In the genomic region with DNA sequence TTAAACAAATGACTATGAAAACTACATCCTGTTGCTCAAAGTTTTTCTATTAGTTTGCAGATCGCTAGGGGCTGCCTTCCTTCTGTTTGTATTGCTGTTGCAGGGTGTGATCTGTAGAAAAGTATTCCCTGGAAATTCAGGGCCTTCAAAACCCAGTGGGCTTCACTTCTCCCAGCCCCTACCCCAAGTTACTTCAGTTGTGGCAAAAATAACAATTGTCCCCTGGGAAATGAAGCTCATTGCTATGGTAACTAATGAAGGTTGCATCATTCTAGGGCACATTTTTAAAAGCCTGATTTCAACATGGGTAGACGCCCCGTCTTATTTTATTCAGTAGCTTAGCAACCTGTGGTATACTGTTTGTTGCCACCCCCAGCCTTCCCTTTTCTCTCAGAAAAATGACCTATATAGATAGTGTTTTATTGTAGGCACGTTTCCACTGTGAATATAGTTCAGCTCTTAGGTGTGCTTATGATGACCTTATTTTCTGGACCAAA, we compare ENCODE assay signal across 8 cellular contexts.
DNase-seq lines count a peak whose midpoint lies in the region; ATAC-seq and TF ChIP-seq lines count a peak whose summit lies in the region.

No MANE protein-coding gene starts in this region.

- H3K27me3 Mint-ChIP-seq in activated CD4-positive, alpha-beta T cell treated with anti-CD3 and anti-CD28 coated beads, Interleukin-2, amount 10 ng/mL, durations not matched to agents 24 days and 14 days: no peaks in the 10 kb centered on the region

- no peak overlapping the region for H3K14ac ChIP-seq in mesenchymal stem cell (ENCODE audit: low read length in 2 of 2)

- no peaks in the 10 kb centered on the region for H3K27me3 ChIP-seq in mesenchymal stem cell (ENCODE audit: control insufficient read depth in 1 of 2, insufficient read depth in 1 of 2, low read length in 2 of 2)
- no peaks in the 10 kb centered on the region for H3K27me3 ChIP-seq in H7 (ENCODE audit: control insufficient read depth, insufficient read depth, low read length)

- H3K36me3 ChIP-seq in mesenchymal stem cell (ENCODE audit: control insufficient read depth in 1 of 2, insufficient read depth in 2 of 2, low read depth in 1 of 2, low read length in 2 of 2): no peaks in the 10 kb centered on the region
- H3K36me3 ChIP-seq in H7 (replicated peaks; ENCODE audit: control insufficient read depth, insufficient read depth, low read length): no peaks in the 10 kb centered on the region

- no peaks in the 10 kb centered on the region for H3K9me3 Mint-ChIP-seq in activated CD4-positive, alpha-beta T cell treated with anti-CD3 and anti-CD28 coated beads, Interleukin-2, amount 10 ng/mL, durations not matched to agents 24 days and 14 days

- peak; percentile 71 for DNase-seq in activated CD4-positive, alpha-beta T cell treated with anti-CD3 and anti-CD28 coated beads, Interleukin-2, amount 10 ng/mL, durations not matched to agents 24 days and 14 days
- no peak for DNase-seq in activated CD4-positive, alpha-beta T cell treated with anti-CD3 and anti-CD28 coated beads, Interleukin-2, amount 50 U/mL, for 48 hours
- DNase-seq in NOMO-1 treated with DMSO at 0.1 percent for 48 hours (lab: John Stamatoyannopoulos, UW; ENCODE audit: unreplicated experiment): peak; percentile 95
- peak; percentile 93 to 94 for DNase-seq in cardiac fibroblast (ENCODE audit: low read depth in 2 of 2)
- peak; percentile 96 for DNase-seq in mesenchymal stem cell
- no peak for DNase-seq in stimulated activated CD4-positive, alpha-beta T cell treated with anti-CD3 and anti-CD28 coated beads, Interleukin-15, amount 100 ng/mL, for 24 hours
- DNase-seq in H7: no peak

- H3K9ac ChIP-seq in mesenchymal stem cell (ENCODE audit: low read length): peak overlapping the region; percentile 91

- H3K4me3 ChIP-seq in cardiac fibroblast (replicated peaks in 1 of 2; ENCODE audit: low read depth in 2 of 2, low read length in 2 of 2): no peak overlapping the region
- peak overlapping the region in 1 of 2 experiments; percentile 29 for H3K4me3 ChIP-seq in mesenchymal stem cell (ENCODE audit: insufficient read depth in 1 of 2, low read depth in 1 of 2, low read length in 2 of 2)
- H3K4me3 ChIP-seq in H7 (ENCODE audit: insufficient read depth, low read depth, low read length): no peak overlapping the region

- H3K9me3 ChIP-seq in mesenchymal stem cell (ENCODE audit: control insufficient read depth, low read length): no peaks in the 10 kb centered on the region

- H3K18ac ChIP-seq in mesenchymal stem cell (ENCODE audit: low read depth in 1 of 2, low read length in 2 of 2): peak overlapping the region in 1 of 2 experiments; percentile 55

- no peak for TF ChIP-seq CTCF in cardiac fibroblast (IDR thresholded peaks at IDR 0.05; ENCODE audit: low read depth, low read length)

- H2BK15ac ChIP-seq in mesenchymal stem cell (ENCODE audit: low read depth, poor library complexity, severe bottlenecking): no peak overlapping the region

- 10% methylated on average over 1 of the region's 4 CpGs for WGBS in mesenchymal stem cell

- no peak overlapping the region for H2AFZ ChIP-seq in mesenchymal stem cell (ENCODE audit: low read depth, low read length)

- ATAC-seq in HG03280 (IDR thresholded peaks at IDR 0.05; ENCODE audit: unreplicated experiment): no peak

- H3K4me3 Mint-ChIP-seq in activated CD4-positive, alpha-beta T cell treated with anti-CD3 and anti-CD28 coated beads, Interleukin-2, amount 10 ng/mL, durations not matched to agents 24 days and 14 days: peak overlapping the region; percentile 24

- peak overlapping the region; percentile 85 for H3K27ac ChIP-seq in mesenchymal stem cell (ENCODE audit: low read length, poor library complexity, severe bottlenecking)

- intact Hi-C loops in activated CD4-positive, alpha-beta T cell treated with anti-CD3 and anti-CD28 coated beads, Interleukin-2, amount 10 ng/mL, durations not matched to agents 24 days and 14 days (cut with micrococcal nuclease): loop anchor here (2.0 kb wide), 2 partner anchors 14 to 60 kb away; a partner anchor contains a TSS

- H2BK12ac ChIP-seq in mesenchymal stem cell (ENCODE audit: low read length in 2 of 2): no peak overlapping the region

- H3K4me1 Mint-ChIP-seq in activated CD4-positive, alpha-beta T cell treated with anti-CD3 and anti-CD28 coated beads, Interleukin-2, amount 10 ng/mL, durations not matched to agents 24 days and 14 days: peaks cover 28% of the 10 kb centered on the region

- H3K4me2 ChIP-seq in mesenchymal stem cell (ENCODE audit: low read length, poor library complexity, severe bottlenecking): no peak overlapping the region

- H4K8ac ChIP-seq in mesenchymal stem cell (ENCODE audit: low read length): no peak overlapping the region

- H3K79me1 ChIP-seq in mesenchymal stem cell (replicated peaks; ENCODE audit: low read length, poor library complexity, severe bottlenecking): peaks cover 17% of the 10 kb centered on the region

- no peaks in the 10 kb centered on the region for H3K36me3 Mint-ChIP-seq in activated CD4-positive, alpha-beta T cell treated with anti-CD3 and anti-CD28 coated beads, Interleukin-2, amount 10 ng/mL, durations not matched to agents 24 days and 14 days (ENCODE audit: low read depth)

- no peak overlapping the region for H2BK120ac ChIP-seq in mesenchymal stem cell (ENCODE audit: low read depth, low read length)

- no peak overlapping the region for H3K4ac ChIP-seq in mesenchymal stem cell (ENCODE audit: low read depth in 1 of 2, low read length in 2 of 2)

- no peak overlapping the region for H2AK5ac ChIP-seq in mesenchymal stem cell (ENCODE audit: low read length, severe bottlenecking)

- peak overlapping the region; percentile 75 for H3K27ac Mint-ChIP-seq in activated CD4-positive, alpha-beta T cell treated with anti-CD3 and anti-CD28 coated beads, Interleukin-2, amount 10 ng/mL, durations not matched to agents 24 days and 14 days

- H2BK5ac ChIP-seq in mesenchymal stem cell (ENCODE audit: low read depth, low read length, poor library complexity, severe bottlenecking): no peak overlapping the region

- no peak overlapping the region for H4K91ac ChIP-seq in mesenchymal stem cell (ENCODE audit: low read length)

- no peak overlapping the region for H3K23ac ChIP-seq in mesenchymal stem cell (ENCODE audit: low read length in 2 of 2)

- peaks cover 7% of the 10 kb centered on the region for H3K4me1 ChIP-seq in mesenchymal stem cell (ENCODE audit: control insufficient read depth, insufficient read depth, low read depth, low read length)

Comparison
In these comparisons a context has a peak if more than half of its experiments do, and no peak if none do; other contexts are left out.
1. DNase-seq: peak in activated CD4-positive, alpha-beta T cell treated with anti-CD3 and anti-CD28 coated beads, Interleukin-2, amount 10 ng/mL, durations not matched to agents 24 days and 14 days (single experiment), NOMO-1 treated with DMSO at 0.1 percent for 48 hours (single experiment), cardiac fibroblast (2 of 2) and mesenchymal stem cell (single experiment); none in activated CD4-positive, alpha-beta T cell treated with anti-CD3 and anti-CD28 coated beads, Interleukin-2, amount 50 U/mL, for 48 hours (0 of 2), stimulated activated CD4-positive, alpha-beta T cell treated with anti-CD3 and anti-CD28 coated beads, Interleukin-15, amount 100 ng/mL, for 24 hours (single experiment) and H7 (single experiment).